Comparison of ENCODE assay signal across 11 cellular contexts in genomic region chr19:7349231-7349591, GRCh38. TPM values are rescaled to one million over a fixed set of nuclear protein-coding genes. Genes with fewer than 3 reads are reported as not detected.
DNase-seq lines count a peak whose midpoint lies in the region; ATAC-seq and TF ChIP-seq lines count a peak whose summit lies in the region.
"Had no signal": no experiment of that assay in that cellular context is flagged by ENCODE, and none has a peak within 500 bp of the region (broad histone marks: within the 10 kb centered on the region; RNA-seq: fewer than 3 reads in every experiment).

No MANE protein-coding gene starts in this region.

- H3K4me3 Mint-ChIP-seq in activated CD4-positive, alpha-beta T cell treated with anti-CD3 and anti-CD28 coated beads, Interleukin-2, amount 10 ng/mL, durations not matched to agents 7 days and 5 days = peak overlapping the region; percentile 100
- peak overlapping the region; percentile 80 for H3K4me3 Mint-ChIP-seq in dendritic cell treated with granulocyte-macrophage colony-stimulating factor and Interleukin-4, amounts not matched to agents 40 ng/mL and 50 ng/mL, for 4 days
- H3K4me3 Mint-ChIP-seq in stimulated activated effector memory CD8-positive, alpha-beta T cell treated with anti-CD3 and anti-CD28 coated beads, Interleukin-12 subunit alpha, Interleukin-12 subunit beta, amount 100 ng/mL, for 72 hours = peak overlapping the region; percentile 98

- peaks cover 49% of the 10 kb centered on the region for H3K36me3 Mint-ChIP-seq in activated CD4-positive, alpha-beta T cell treated with anti-CD3 and anti-CD28 coated beads, Interleukin-2, amount 10 ng/mL, durations not matched to agents 7 days and 5 days (ENCODE audit: low read depth)
- peaks cover 16% of the 10 kb centered on the region for H3K36me3 Mint-ChIP-seq in dendritic cell treated with granulocyte-macrophage colony-stimulating factor and Interleukin-4, amounts not matched to agents 40 ng/mL and 50 ng/mL, for 4 days (ENCODE audit: low read depth)
- H3K36me3 Mint-ChIP-seq in stimulated activated effector memory CD8-positive, alpha-beta T cell treated with anti-CD3 and anti-CD28 coated beads, Interleukin-12 subunit alpha, Interleukin-12 subunit beta, amount 100 ng/mL, for 72 hours = peaks cover 5% of the 10 kb centered on the region

- H3K27ac ChIP-seq in mesendoderm (ENCODE audit: low read depth, low read length) = no peak overlapping the region

- TF ChIP-seq POLR2A in NB4 (IDR thresholded peaks at IDR 0.05; ENCODE audit: extremely low read depth, insufficient read length) (no peak), GM18505 (IDR thresholded peaks at IDR 0.05; ENCODE audit: borderline replicate concordance, extremely low read depth, insufficient read depth, insufficient read length) (no peak)

- H3K79me2 ChIP-seq in mesendoderm (ENCODE audit: control insufficient read depth, insufficient read depth, low read length) = no peaks in the 10 kb centered on the region

- H3K36me3 ChIP-seq in mesendoderm (ENCODE audit: control insufficient read depth, insufficient read depth, low read length) = no peaks in the 10 kb centered on the region

- no peak overlapping the region for H2BK15ac ChIP-seq in mesendoderm (replicated peaks; ENCODE audit: low read depth)

- no peak for DNase-seq in activated CD4-positive, alpha-beta T cell treated with anti-CD3 and anti-CD28 coated beads, Interleukin-2, amount 10 ng/mL, durations not matched to agents 7 days and 5 days
- DNase-seq in activated CD4-positive, alpha-beta T cell treated with anti-CD3 and anti-CD28 coated beads for 48 hours = no peak
- DNase-seq in NB4 (ENCODE audit: low read depth) (no peak), mesendoderm (no peak)
- no peak for DNase-seq in stimulated activated effector memory CD8-positive, alpha-beta T cell treated with anti-CD3 and anti-CD28 coated beads, Interleukin-12 subunit alpha, Interleukin-12 subunit beta, amount 100 ng/mL, for 72 hours (ENCODE audit: low spot score in 2 of 2)
- DNase-seq: DMS 273 treated with DMSO at 0.1 percent for 48 hours, NCI-H2171, occipital lobe had no signal

- H3K4me1 ChIP-seq in mesendoderm (ENCODE audit: control insufficient read depth, low read depth, low read length) = no peaks in the 10 kb centered on the region

- no peak for TF ChIP-seq CTCF in NB4 (IDR thresholded peaks at IDR 0.05; ENCODE audit: low read depth, low read length)

- no peaks in the 10 kb centered on the region for H3K27me3 Mint-ChIP-seq in activated CD4-positive, alpha-beta T cell treated with anti-CD3 and anti-CD28 coated beads, Interleukin-2, amount 10 ng/mL, durations not matched to agents 7 days and 5 days
- H3K27me3 Mint-ChIP-seq in dendritic cell treated with granulocyte-macrophage colony-stimulating factor and Interleukin-4, amounts not matched to agents 40 ng/mL and 50 ng/mL, for 4 days = no peaks in the 10 kb centered on the region

- H3K18ac ChIP-seq in mesendoderm (ENCODE audit: low read length) = no peak overlapping the region

- no peak overlapping the region for H3K56ac ChIP-seq in mesendoderm (ENCODE audit: low read length)

- H2BK5ac ChIP-seq in mesendoderm (ENCODE audit: low read length) = no peak overlapping the region

- peaks cover 69% of the 10 kb centered on the region for H3K4me1 Mint-ChIP-seq in activated CD4-positive, alpha-beta T cell treated with anti-CD3 and anti-CD28 coated beads, Interleukin-2, amount 10 ng/mL, durations not matched to agents 7 days and 5 days
- peaks cover 64% of the 10 kb centered on the region for H3K4me1 Mint-ChIP-seq in dendritic cell treated with granulocyte-macrophage colony-stimulating factor and Interleukin-4, amounts not matched to agents 40 ng/mL and 50 ng/mL, for 4 days (ENCODE audit: low read depth)
- peaks cover 64% of the 10 kb centered on the region for H3K4me1 Mint-ChIP-seq in stimulated activated effector memory CD8-positive, alpha-beta T cell treated with anti-CD3 and anti-CD28 coated beads, Interleukin-12 subunit alpha, Interleukin-12 subunit beta, amount 100 ng/mL, for 72 hours

- CTCF ChIA-PET in activated CD4-positive, alpha-beta T cell treated with anti-CD3 and anti-CD28 coated beads, Interleukin-2, amount 10 ng/mL, durations not matched to agents 7 days and 5 days (lab: Charles Lee) = interaction anchor here (1.1 to 2.4 kb wide), 5 partner anchors 8 to 147 kb away, joined by 3 to 8 read pairs (median 3); no protein-coding TSS in a partner anchor

- no peak overlapping the region for H3K9ac ChIP-seq in mesendoderm (ENCODE audit: low read length)

- peak overlapping the region; percentile 96 for H3K4me3 ChIP-seq in NB4 (ENCODE audit: low read depth, low read length)
- no peak overlapping the region for H3K4me3 ChIP-seq in mesendoderm (ENCODE audit: low read length)

- no peaks in the 10 kb centered on the region for H3K79me1 ChIP-seq in mesendoderm (ENCODE audit: low read length)

- H3K4me2 ChIP-seq in mesendoderm (ENCODE audit: low read length) = no peak overlapping the region

- no peak overlapping the region for H2BK120ac ChIP-seq in mesendoderm (ENCODE audit: low read depth, low read length)

- WGBS in mesendoderm (ENCODE audit: extremely low coverage, insufficient coverage, low lambda C conversion rate) = no CpG with 5 or more reads among the region's 9 CpGs

- H3K9me3 Mint-ChIP-seq in activated CD4-positive, alpha-beta T cell treated with anti-CD3 and anti-CD28 coated beads, Interleukin-2, amount 10 ng/mL, durations not matched to agents 7 days and 5 days = peaks cover 8% of the 10 kb centered on the region
- H3K9me3 Mint-ChIP-seq in dendritic cell treated with granulocyte-macrophage colony-stimulating factor and Interleukin-4, amounts not matched to agents 40 ng/mL and 50 ng/mL, for 4 days = peaks cover 11% of the 10 kb centered on the region
- peaks cover 8% of the 10 kb centered on the region for H3K9me3 Mint-ChIP-seq in stimulated activated effector memory CD8-positive, alpha-beta T cell treated with anti-CD3 and anti-CD28 coated beads, Interleukin-12 subunit alpha, Interleukin-12 subunit beta, amount 100 ng/mL, for 72 hours

- peak overlapping the region; percentile 93 for H3K27ac Mint-ChIP-seq in activated CD4-positive, alpha-beta T cell treated with anti-CD3 and anti-CD28 coated beads, Interleukin-2, amount 10 ng/mL, durations not matched to agents 7 days and 5 days
- H3K27ac Mint-ChIP-seq in dendritic cell treated with granulocyte-macrophage colony-stimulating factor and Interleukin-4, amounts not matched to agents 40 ng/mL and 50 ng/mL, for 4 days = peak overlapping the region; percentile 88
- peak overlapping the region; percentile 99 for H3K27ac Mint-ChIP-seq in stimulated activated effector memory CD8-positive, alpha-beta T cell treated with anti-CD3 and anti-CD28 coated beads, Interleukin-12 subunit alpha, Interleukin-12 subunit beta, amount 100 ng/mL, for 72 hours

- no peak overlapping the region for H4K5ac ChIP-seq in mesendoderm (ENCODE audit: low read length)

- POLR2A ChIA-PET in activated CD4-positive, alpha-beta T cell treated with anti-CD3 and anti-CD28 coated beads, Interleukin-2, amount 10 ng/mL, durations not matched to agents 7 days and 5 days (lab: Charles Lee) = interaction anchor here (0.6 kb wide), 1 partner anchor 613 kb away, joined by 3 read pairs; no protein-coding TSS in a partner anchor

- H4K8ac ChIP-seq in mesendoderm (ENCODE audit: low read depth, low read length) = no peak overlapping the region

- H3K4ac ChIP-seq in mesendoderm (ENCODE audit: low read depth, low read length) = no peak overlapping the region

- no peak overlapping the region for H3K23ac ChIP-seq in mesendoderm (ENCODE audit: low read length)

- intact Hi-C loops in dendritic cell treated with granulocyte-macrophage colony-stimulating factor and Interleukin-4, amounts not matched to agents 40 ng/mL and 50 ng/mL, for 4 days (cut with micrococcal nuclease) = no loop called here

- H2AK5ac ChIP-seq in mesendoderm (ENCODE audit: low read length) = no peak overlapping the region

- peak; percentile 9 for ATAC-seq in stimulated activated effector memory CD8-positive, alpha-beta T cell treated with anti-CD3 and anti-CD28 coated beads, Interleukin-12 subunit alpha, Interleukin-12 subunit beta, amount 100 ng/mL, for 72 hours
- ATAC-seq in GM18505 (IDR thresholded peaks at IDR 0.05; ENCODE audit: unreplicated experiment) = no peak
- ATAC-seq in HG03159 (IDR thresholded peaks at IDR 0.05; ENCODE audit: unreplicated experiment) = no peak

- no peaks in the 10 kb centered on the region for H3K27me3 ChIP-seq in mesendoderm (ENCODE audit: insufficient read depth, low read length, poor library complexity)

RNA-seq across cellular contexts. Expression of gene ARHGEF18, which starts 0.5 kb away (rescaled TPM):
- total RNA-seq in activated CD4-positive, alpha-beta T cell treated with anti-CD3 and anti-CD28 coated beads, Interleukin-2, amount 10 ng/mL, durations not matched to agents 7 days and 5 days = 10 to 100 TPM; 78.3 to 88.2 TPM
- polyA plus RNA-seq in mesendoderm (2013, experiment 1 of 2) = 13.9 TPM
- polyA plus RNA-seq in mesendoderm (2013, experiment 2 of 2) = 16.4 TPM

RNA-seq across cellular contexts. Expression of gene INSR, which starts 55.0 kb away (rescaled TPM):
- 1 to 10 TPM; 2.0 to 2.5 TPM for total RNA-seq in activated CD4-positive, alpha-beta T cell treated with anti-CD3 and anti-CD28 coated beads, Interleukin-2, amount 10 ng/mL, durations not matched to agents 7 days and 5 days
- polyA plus RNA-seq in mesendoderm (2013, experiment 1 of 2) = 4.3 TPM
- 4.2 TPM for polyA plus RNA-seq in mesendoderm (2013, experiment 2 of 2)
